Comparison of ENCODE assay signal across 1 cellular context in genomic region chr21:42426424-42426823, GRCh38.
TF ChIP-seq lines count a peak whose summit lies in the region.

No MANE protein-coding gene starts in this region.

TF ChIP-seq in K562, 482 proteins besides CTCF, POLR2A, EP300 and RAD21 (continued from another document):
- TF ChIP-seq NFE2L1 (tag; IDR thresholded peaks at IDR 0.05; ENCODE audit: borderline replicate concordance, low read depth): no peak
